18 cellular contexts compared by ENCODE assay signal in genomic region chr10:76310681-76311080, GRCh38.
A peak's percentile ranks its signal among the peaks of the same experiment; 100 is the strongest.
DNase-seq lines count a peak whose midpoint lies in the region; ATAC-seq and TF ChIP-seq lines count a peak whose summit lies in the region.
"Had no signal": no experiment of that assay in that cellular context is flagged by ENCODE, and none has a peak within 500 bp of the region (broad histone marks: within the 10 kb centered on the region; RNA-seq: fewer than 3 reads in every experiment).

No MANE protein-coding gene starts in this region.

- H3K9ac ChIP-seq in GM23248 = no peak overlapping the region
- H3K9ac ChIP-seq: KMS-11 had no signal

- H3K27ac ChIP-seq in GM23248 (peak overlapping the region; percentile 41), esophagus squamous epithelium (peak overlapping the region in 3 of 4 donors; percentile 8 to 47 (median 18)), thoracic aorta (peak overlapping the region; percentile 76 to 77)
- H3K27ac ChIP-seq: KMS-11 had no signal

- H3K4me1 ChIP-seq in GM23248 (ENCODE audit: insufficient read depth) = peaks cover 31% of the 10 kb centered on the region
- H3K4me1 ChIP-seq in esophagus squamous epithelium = peaks cover 0 to 32% (median 0%) of the 10 kb centered on the region in 3 donors
- H3K4me1 ChIP-seq in thoracic aorta (ENCODE audit: control insufficient read depth in 1 of 2, low read depth in 2 of 2) = peaks cover 42 to 58% of the 10 kb centered on the region in 2 donors
- H3K4me1 ChIP-seq: BE2C had no signal

- no peaks in the 10 kb centered on the region for H3K9me3 ChIP-seq in GM23248 (ENCODE audit: low read depth)
- H3K9me3 ChIP-seq in esophagus squamous epithelium = no peaks in the 10 kb centered on the region
- H3K9me3 ChIP-seq in thoracic aorta = no peaks in the 10 kb centered on the region
- H3K9me3 ChIP-seq: BE2C had no signal

- in situ Hi-C loops in GM23248 (cut with MboI) = loop anchor here (25.0 kb wide), 1 partner anchor 677 kb away; no protein-coding TSS in a partner anchor

- H4K20me1 ChIP-seq in GM23248 (ENCODE audit: insufficient read depth) = no peaks in the 10 kb centered on the region

- H3K4me3 ChIP-seq in GM23248 (no peak overlapping the region), esophagus squamous epithelium (no peak overlapping the region), thoracic aorta (no peak overlapping the region)

- 0 out of 2 replicates have a peak overlapping the region, but pooled peaks have one; percentile 14 for H2AFZ ChIP-seq in GM23248

- no peak for TF ChIP-seq CTCF in esophagus squamous epithelium (IDR thresholded peaks at IDR 0.05)
- TF ChIP-seq CTCF in thoracic aorta (IDR thresholded peaks at IDR 0.05) = no peak

- H3F3A ChIP-seq in GM23248 (ENCODE audit: insufficient read depth) = peaks cover 28% of the 10 kb centered on the region; the same call in 1 of the 2 replicates

- TF ChIP-seq POLR2A in esophagus squamous epithelium (IDR thresholded peaks at IDR 0.05) (no peak), GM18505 (IDR thresholded peaks at IDR 0.05; ENCODE audit: borderline replicate concordance, extremely low read depth, insufficient read depth, insufficient read length) (no peak)

- H3K36me3 ChIP-seq in GM23248 (ENCODE audit: low read depth) (no peaks in the 10 kb centered on the region), esophagus squamous epithelium (no peaks in the 10 kb centered on the region), thoracic aorta (no peaks in the 10 kb centered on the region)
- H3K36me3 ChIP-seq: BE2C had no signal

- H3K79me2 ChIP-seq in GM23248 (ENCODE audit: insufficient read depth) = no peaks in the 10 kb centered on the region

- DNase-seq in GM23248 = no peak
- DNase-seq in NCI-H69 (lab: John Stamatoyannopoulos, UW) = peak; percentile 10
- no peak for DNase-seq in esophagus squamous epithelium (lab: John Stamatoyannopoulos, UW)
- no peak for DNase-seq in thoracic aorta (ENCODE audit: low spot score)
- no peak for DNase-seq in SW 1271 (lab: John Stamatoyannopoulos, UW)
- DNase-seq in activated CD4-positive, CD25-positive, alpha-beta regulatory T cell (lab: John Stamatoyannopoulos, UW) = no peak
- DNase-seq: BE2C; CD4-positive, alpha-beta memory T cell; DND-41; GDM1; GOT3; NCI-H1092; NCI-H1694 treated with DMSO at 0.1 percent for 48 hours; NCI-H2171 had no signal

- no peaks in the 10 kb centered on the region for H3K27me3 ChIP-seq in GM23248 (replicated peaks; ENCODE audit: insufficient read depth)
- H3K27me3 ChIP-seq in esophagus squamous epithelium = no peaks in the 10 kb centered on the region
- no peaks in the 10 kb centered on the region for H3K27me3 ChIP-seq in thoracic aorta (replicated peaks; ENCODE audit: insufficient read depth)
- H3K27me3 ChIP-seq: BE2C had no signal

- no peaks in the 10 kb centered on the region for H3K9me2 ChIP-seq in GM23248 (ENCODE audit: insufficient read depth)

- intact Hi-C loops in esophagus squamous epithelium (cut with DNase I) = no loop called here

- H3K4me2 ChIP-seq in GM23248 (ENCODE audit: unreplicated experiment) = peak overlapping the region; percentile 27
- H3K4me2 ChIP-seq: KMS-11 had no signal

- ATAC-seq in thoracic aorta (ENCODE audit: insufficient number of reproducible peaks, low FRiP score, low read depth) = no peak
- ATAC-seq in GM18505 (IDR thresholded peaks at IDR 0.05; ENCODE audit: unreplicated experiment) = no peak
- ATAC-seq: Panc1, Right ventricle myocardium inferior had no signal

Comparison
In these comparisons a context has a peak if more than half of its experiments do, and no peak if none do; other contexts are left out.
1. H3K27ac ChIP-seq: peak in every context shown above with its lines; median percentile 76 in thoracic aorta; 41 in GM23248; 18 in esophagus squamous epithelium.